1 cellular context compared by ENCODE assay signal in the genomic region with DNA sequence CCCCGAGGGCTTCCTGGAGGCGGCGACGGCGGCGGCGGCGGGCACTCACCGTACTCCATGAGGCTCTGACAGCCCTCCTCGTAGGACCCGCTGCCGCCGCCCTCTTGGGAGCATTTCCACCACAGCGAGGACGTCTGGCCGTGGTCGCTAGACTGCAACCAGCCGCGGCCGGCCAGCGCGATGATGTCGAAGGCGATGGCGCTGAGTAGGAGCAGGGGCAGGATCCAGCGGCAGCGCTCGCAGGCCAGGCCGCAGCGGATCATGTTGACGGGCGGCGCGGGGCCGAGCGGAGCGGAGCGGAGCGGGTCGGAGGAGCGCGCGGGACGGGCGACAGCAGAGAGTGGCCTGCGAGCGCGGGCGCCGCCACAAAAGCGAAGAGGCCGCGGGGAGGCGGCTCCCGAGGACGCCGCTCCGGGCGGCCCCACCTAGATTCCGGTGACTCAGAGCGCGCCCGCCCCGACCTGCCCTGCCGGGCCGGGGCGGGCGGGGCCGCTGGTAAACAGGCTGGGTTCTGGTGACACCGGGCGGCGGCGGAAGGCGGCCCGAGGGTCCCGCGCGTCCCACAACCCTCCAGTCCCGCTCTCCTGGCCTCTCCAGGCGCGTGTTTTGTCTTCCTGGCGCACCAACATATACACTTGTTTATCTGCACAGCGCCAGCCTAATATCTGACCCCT.
TF ChIP-seq lines count a peak whose summit lies in the region.

A gene (minus strand): TSS at position 342 of the 674 bp plus-strand sequence. CDS start 79 bp downstream, at position 263.

TF ChIP-seq in HepG2, 621 proteins besides CTCF, POLR2A, EP300 and RAD21 (continued from another document and continues in another):
- TF ChIP-seq RFXAP (CRISPR knock-in tag; IDR thresholded peaks at IDR 0.05; ENCODE audit: borderline replicate concordance) (no peak; the same call in 1 of the 2 replicates), ZNF607 (CRISPR knock-in tag; IDR thresholded peaks at IDR 0.05; ENCODE audit: borderline replicate concordance) (peak; percentile 95), HES4 (CRISPR knock-in tag; IDR thresholded peaks at IDR 0.05; ENCODE audit: borderline replicate concordance) (peak; percentile 96), SP4 (CRISPR knock-in tag; IDR thresholded peaks at IDR 0.05) (peak; percentile 15), ZFP90 (CRISPR knock-in tag; IDR thresholded peaks at IDR 0.05; ENCODE audit: borderline replicate concordance) (no peak), ZBTB21 (CRISPR knock-in tag; IDR thresholded peaks at IDR 0.05) (peak; percentile 41; the same call in 1 of the 2 replicates), ZNF619 (CRISPR knock-in tag; IDR thresholded peaks at IDR 0.05) (no peak), AHR (CRISPR knock-in tag; IDR thresholded peaks at IDR 0.05) (peak; percentile 66; the same call in 1 of the 2 replicates), DMAP1 (CRISPR knock-in tag; IDR thresholded peaks at IDR 0.05) (peak; percentile 31; the same call in 1 of the 2 replicates), KMT2A (CRISPR knock-in tag; IDR thresholded peaks at IDR 0.05) (peak; percentile 80; the same call in 1 of the 2 replicates), AGO1 (IDR thresholded peaks at IDR 0.05; ENCODE audit: low read depth, low read length, poor library complexity, severe bottlenecking) (peak; percentile 36), MEF2D (CRISPR knock-in tag; IDR thresholded peaks at IDR 0.05) (no peak), ERF (CRISPR knock-in tag; IDR thresholded peaks at IDR 0.05) (peak; percentile 21; the same call in 1 of the 2 replicates), ZMYM2 (CRISPR knock-in tag; IDR thresholded peaks at IDR 0.05) (0 out of 2 replicates have a peak, but pooled peaks have one; percentile 1), NKX3-1 (CRISPR knock-in tag; IDR thresholded peaks at IDR 0.05) (peak; percentile 42; the same call in 1 of the 2 replicates), EHMT2 (IDR thresholded peaks at IDR 0.05; ENCODE audit: borderline replicate concordance, low read depth, low read length) (no peak), ZNF790 (CRISPR knock-in tag; IDR thresholded peaks at IDR 0.05; ENCODE audit: borderline replicate concordance) (peak; percentile 47; the same call in 1 of the 2 replicates), ARHGAP35 (CRISPR knock-in tag; IDR thresholded peaks at IDR 0.05; ENCODE audit: borderline replicate concordance) (no peak), SNAPC2 (CRISPR knock-in tag; IDR thresholded peaks at IDR 0.05) (no peak), SOX6 (IDR thresholded peaks at IDR 0.05) (no peak), SOX6 (CRISPR knock-in tag; IDR thresholded peaks at IDR 0.05) (peak; percentile 49; the same call in 1 of the 2 replicates), RARA (CRISPR knock-in tag; IDR thresholded peaks at IDR 0.05) (no peak), ISL2 (CRISPR knock-in tag; IDR thresholded peaks at IDR 0.05) (no peak), ZNF891 (CRISPR knock-in tag; IDR thresholded peaks at IDR 0.05) (peak; percentile 72; the same call in 1 of the 2 replicates), KDM1A (CRISPR knock-in tag; IDR thresholded peaks at IDR 0.05) (0 out of 2 replicates have a peak, but pooled peaks have one; percentile 92), CBX1 (IDR thresholded peaks at IDR 0.05; ENCODE audit: low read depth) (peak; percentile 28), ZNF781 (CRISPR knock-in tag; IDR thresholded peaks at IDR 0.05; ENCODE audit: borderline replicate concordance, not compliant biosample characterization) (peak; percentile 80), ZNF564 (CRISPR knock-in tag; IDR thresholded peaks at IDR 0.05) (peak; percentile 76; the same call in 1 of the 2 replicates), TGIF2 (CRISPR knock-in tag; IDR thresholded peaks at IDR 0.05) (no peak), PHF21A (CRISPR knock-in tag; IDR thresholded peaks at IDR 0.05) (no peak; the same call in 1 of the 2 replicates), KDM6A (CRISPR knock-in tag; IDR thresholded peaks at IDR 0.05; ENCODE audit: low read depth) (no peak), SP1 (IDR thresholded peaks at IDR 0.05) (no peak), SP1 (CRISPR knock-in tag; IDR thresholded peaks at IDR 0.05) (no peak), ZNF317 (CRISPR knock-in tag; IDR thresholded peaks at IDR 0.05) (peak; percentile 71; the same call in 1 of the 2 replicates), ZNF749 (CRISPR knock-in tag; IDR thresholded peaks at IDR 0.05; ENCODE audit: borderline replicate concordance) (peak; percentile 74; the same call in 1 of the 2 replicates), SSRP1 (CRISPR knock-in tag; IDR thresholded peaks at IDR 0.05) (no peak; the same call in 1 of the 2 replicates)
- TF ChIP-seq, protein P1, sequence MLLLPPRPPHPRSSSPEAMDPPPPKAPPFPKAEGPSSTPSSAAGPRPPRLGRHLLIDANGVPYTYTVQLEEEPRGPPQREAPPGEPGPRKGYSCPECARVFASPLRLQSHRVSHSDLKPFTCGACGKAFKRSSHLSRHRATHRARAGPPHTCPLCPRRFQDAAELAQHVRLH (CRISPR knock-in tag; IDR thresholded peaks at IDR 0.05; ENCODE audit: borderline replicate concordance, low read depth), result peak; percentile 78
- TF ChIP-seq, protein P2, sequence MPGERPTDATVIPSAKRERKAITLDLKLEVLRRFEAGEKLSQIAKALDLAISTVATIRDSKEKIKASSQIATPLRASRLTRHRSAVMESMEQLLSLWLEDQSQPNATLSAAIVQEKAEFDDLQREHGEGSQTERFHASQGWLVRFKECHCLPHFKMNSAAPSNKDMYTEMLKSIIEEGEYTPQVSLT (CRISPR knock-in tag; IDR thresholded peaks at IDR 0.05; ENCODE audit: borderline replicate concordance, low read depth), result no peak
- TF ChIP-seq, protein P3, sequence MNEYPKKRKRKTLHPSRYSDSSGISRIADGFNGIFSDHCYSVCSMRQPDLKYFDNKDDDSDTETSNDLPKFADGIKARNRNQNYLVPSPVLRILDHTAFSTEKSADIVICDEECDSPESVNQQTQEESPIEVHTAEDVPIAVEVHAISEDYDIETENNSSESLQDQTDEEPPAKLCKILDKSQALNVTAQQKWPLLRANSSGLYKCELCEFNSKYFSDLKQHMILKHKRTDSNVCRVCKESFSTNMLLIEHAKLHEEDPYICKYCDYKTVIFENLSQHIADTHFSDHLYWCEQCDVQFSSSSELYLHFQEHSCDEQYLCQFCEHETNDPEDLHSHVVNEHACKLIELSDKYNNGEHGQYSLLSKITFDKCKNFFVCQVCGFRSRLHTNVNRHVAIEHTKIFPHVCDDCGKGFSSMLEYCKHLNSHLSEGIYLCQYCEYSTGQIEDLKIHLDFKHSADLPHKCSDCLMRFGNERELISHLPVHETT (CRISPR knock-in tag; conservative IDR thresholded peaks at IDR 0.05), result peak; percentile 55; the same call in 1 of the 2 replicates
- TF ChIP-seq, protein P4, sequence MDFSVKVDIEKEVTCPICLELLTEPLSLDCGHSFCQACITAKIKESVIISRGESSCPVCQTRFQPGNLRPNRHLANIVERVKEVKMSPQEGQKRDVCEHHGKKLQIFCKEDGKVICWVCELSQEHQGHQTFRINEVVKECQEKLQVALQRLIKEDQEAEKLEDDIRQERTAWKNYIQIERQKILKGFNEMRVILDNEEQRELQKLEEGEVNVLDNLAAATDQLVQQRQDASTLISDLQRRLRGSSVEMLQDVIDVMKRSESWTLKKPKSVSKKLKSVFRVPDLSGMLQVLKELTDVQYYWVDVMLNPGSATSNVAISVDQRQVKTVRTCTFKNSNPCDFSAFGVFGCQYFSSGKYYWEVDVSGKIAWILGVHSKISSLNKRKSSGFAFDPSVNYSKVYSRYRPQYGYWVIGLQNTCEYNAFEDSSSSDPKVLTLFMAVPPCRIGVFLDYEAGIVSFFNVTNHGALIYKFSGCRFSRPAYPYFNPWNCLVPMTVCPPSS (IDR thresholded peaks at IDR 0.05), result no peak
- TF ChIP-seq, protein P5, sequence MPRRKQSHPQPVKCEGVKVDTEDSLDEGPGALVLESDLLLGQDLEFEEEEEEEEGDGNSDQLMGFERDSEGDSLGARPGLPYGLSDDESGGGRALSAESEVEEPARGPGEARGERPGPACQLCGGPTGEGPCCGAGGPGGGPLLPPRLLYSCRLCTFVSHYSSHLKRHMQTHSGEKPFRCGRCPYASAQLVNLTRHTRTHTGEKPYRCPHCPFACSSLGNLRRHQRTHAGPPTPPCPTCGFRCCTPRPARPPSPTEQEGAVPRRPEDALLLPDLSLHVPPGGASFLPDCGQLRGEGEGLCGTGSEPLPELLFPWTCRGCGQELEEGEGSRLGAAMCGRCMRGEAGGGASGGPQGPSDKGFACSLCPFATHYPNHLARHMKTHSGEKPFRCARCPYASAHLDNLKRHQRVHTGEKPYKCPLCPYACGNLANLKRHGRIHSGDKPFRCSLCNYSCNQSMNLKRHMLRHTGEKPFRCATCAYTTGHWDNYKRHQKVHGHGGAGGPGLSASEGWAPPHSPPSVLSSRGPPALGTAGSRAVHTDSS (CRISPR knock-in tag; conservative IDR thresholded peaks at IDR 0.05), result no peak
- TF ChIP-seq, protein P6, sequence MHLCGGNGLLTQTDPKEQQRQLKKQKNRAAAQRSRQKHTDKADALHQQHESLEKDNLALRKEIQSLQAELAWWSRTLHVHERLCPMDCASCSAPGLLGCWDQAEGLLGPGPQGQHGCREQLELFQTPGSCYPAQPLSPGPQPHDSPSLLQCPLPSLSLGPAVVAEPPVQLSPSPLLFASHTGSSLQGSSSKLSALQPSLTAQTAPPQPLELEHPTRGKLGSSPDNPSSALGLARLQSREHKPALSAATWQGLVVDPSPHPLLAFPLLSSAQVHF (CRISPR knock-in tag; IDR thresholded peaks at IDR 0.05), result peak; percentile 94
- TF ChIP-seq, protein P7, sequence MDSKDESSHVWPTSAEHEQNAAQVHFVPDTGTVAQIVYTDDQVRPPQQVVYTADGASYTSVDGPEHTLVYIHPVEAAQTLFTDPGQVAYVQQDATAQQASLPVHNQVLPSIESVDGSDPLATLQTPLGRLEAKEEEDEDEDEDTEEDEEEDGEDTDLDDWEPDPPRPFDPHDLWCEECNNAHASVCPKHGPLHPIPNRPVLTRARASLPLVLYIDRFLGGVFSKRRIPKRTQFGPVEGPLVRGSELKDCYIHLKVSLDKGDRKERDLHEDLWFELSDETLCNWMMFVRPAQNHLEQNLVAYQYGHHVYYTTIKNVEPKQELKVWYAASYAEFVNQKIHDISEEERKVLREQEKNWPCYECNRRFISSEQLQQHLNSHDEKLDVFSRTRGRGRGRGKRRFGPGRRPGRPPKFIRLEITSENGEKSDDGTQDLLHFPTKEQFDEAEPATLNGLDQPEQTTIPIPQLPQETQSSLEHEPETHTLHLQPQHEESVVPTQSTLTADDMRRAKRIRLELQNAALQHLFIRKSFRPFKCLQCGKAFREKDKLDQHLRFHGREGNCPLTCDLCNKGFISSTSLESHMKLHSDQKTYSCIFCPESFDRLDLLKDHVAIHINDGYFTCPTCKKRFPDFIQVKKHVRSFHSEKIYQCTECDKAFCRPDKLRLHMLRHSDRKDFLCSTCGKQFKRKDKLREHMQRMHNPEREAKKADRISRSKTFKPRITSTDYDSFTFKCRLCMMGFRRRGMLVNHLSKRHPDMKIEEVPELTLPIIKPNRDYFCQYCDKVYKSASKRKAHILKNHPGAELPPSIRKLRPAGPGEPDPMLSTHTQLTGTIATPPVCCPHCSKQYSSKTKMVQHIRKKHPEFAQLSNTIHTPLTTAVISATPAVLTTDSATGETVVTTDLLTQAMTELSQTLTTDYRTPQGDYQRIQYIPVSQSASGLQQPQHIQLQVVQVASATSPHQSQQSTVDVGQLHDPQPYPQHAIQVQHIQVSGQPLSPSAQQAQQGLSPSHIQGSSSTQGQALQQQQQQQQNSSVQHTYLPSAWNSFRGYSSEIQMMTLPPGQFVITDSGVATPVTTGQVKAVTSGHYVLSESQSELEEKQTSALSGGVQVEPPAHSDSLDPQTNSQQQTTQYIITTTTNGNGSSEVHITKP (CRISPR knock-in tag; IDR thresholded peaks at IDR 0.05; ENCODE audit: low read depth), result no peak
- TF ChIP-seq, protein P8, sequence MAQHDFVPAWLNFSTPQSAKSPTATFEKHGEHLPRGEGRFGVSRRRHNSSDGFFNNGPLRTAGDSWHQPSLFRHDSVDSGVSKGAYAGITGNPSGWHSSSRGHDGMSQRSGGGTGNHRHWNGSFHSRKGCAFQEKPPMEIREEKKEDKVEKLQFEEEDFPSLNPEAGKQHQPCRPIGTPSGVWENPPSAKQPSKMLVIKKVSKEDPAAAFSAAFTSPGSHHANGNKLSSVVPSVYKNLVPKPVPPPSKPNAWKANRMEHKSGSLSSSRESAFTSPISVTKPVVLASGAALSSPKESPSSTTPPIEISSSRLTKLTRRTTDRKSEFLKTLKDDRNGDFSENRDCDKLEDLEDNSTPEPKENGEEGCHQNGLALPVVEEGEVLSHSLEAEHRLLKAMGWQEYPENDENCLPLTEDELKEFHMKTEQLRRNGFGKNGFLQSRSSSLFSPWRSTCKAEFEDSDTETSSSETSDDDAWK (CRISPR knock-in tag; IDR thresholded peaks at IDR 0.05), result no peak
- TF ChIP-seq, protein P9, sequence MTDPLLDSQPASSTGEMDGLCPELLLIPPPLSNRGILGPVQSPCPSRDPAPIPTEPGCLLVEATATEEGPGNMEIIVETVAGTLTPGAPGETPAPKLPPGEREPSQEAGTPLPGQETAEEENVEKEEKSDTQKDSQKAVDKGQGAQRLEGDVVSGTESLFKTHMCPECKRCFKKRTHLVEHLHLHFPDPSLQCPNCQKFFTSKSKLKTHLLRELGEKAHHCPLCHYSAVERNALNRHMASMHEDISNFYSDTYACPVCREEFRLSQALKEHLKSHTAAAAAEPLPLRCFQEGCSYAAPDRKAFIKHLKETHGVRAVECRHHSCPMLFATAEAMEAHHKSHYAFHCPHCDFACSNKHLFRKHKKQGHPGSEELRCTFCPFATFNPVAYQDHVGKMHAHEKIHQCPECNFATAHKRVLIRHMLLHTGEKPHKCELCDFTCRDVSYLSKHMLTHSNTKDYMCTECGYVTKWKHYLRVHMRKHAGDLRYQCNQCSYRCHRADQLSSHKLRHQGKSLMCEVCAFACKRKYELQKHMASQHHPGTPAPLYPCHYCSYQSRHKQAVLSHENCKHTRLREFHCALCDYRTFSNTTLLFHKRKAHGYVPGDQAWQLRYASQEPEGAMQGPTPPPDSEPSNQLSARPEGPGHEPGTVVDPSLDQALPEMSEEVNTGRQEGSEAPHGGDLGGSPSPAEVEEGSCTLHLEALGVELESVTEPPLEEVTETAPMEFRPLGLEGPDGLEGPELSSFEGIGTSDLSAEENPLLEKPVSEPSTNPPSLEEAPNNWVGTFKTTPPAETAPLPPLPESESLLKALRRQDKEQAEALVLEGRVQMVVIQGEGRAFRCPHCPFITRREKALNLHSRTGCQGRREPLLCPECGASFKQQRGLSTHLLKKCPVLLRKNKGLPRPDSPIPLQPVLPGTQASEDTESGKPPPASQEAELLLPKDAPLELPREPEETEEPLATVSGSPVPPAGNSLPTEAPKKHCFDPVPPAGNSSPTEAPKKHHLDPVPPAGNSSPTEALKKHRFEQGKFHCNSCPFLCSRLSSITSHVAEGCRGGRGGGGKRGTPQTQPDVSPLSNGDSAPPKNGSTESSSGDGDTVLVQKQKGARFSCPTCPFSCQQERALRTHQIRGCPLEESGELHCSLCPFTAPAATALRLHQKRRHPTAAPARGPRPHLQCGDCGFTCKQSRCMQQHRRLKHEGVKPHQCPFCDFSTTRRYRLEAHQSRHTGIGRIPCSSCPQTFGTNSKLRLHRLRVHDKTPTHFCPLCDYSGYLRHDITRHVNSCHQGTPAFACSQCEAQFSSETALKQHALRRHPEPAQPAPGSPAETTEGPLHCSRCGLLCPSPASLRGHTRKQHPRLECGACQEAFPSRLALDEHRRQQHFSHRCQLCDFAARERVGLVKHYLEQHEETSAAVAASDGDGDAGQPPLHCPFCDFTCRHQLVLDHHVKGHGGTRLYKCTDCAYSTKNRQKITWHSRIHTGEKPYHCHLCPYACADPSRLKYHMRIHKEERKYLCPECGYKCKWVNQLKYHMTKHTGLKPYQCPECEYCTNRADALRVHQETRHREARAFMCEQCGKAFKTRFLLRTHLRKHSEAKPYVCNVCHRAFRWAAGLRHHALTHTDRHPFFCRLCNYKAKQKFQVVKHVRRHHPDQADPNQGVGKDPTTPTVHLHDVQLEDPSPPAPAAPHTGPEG (CRISPR knock-in tag; IDR thresholded peaks at IDR 0.05), result peak; percentile 84; the same call in 1 of the 2 replicates
